ENCODE assay signal across 34 cellular contexts in genomic region chr15:61908241-61908640, GRCh38.
"Had no signal": no experiment of that assay in that cellular context is flagged by ENCODE, and none has a peak within 500 bp of the region (broad histone marks: within the 10 kb centered on the region; RNA-seq: fewer than 3 reads in every experiment).

No MANE protein-coding gene starts in this region.

- DNase-seq: activated B cell treated with CpG ODN at 0.5 μM for 24 hours; activated CD4-positive, alpha-beta T cell treated with anti-CD3 and anti-CD28 coated beads for 48 hours; activated CD4-positive, alpha-beta T cell treated with anti-CD3 and anti-CD28 coated beads, Interleukin-2, amount 50 U/mL, for 1 hour; activated CD4-positive, alpha-beta T cell treated with anti-CD3 and anti-CD28 coated beads, Interleukin-2, amount 50 U/mL, for 48 hours; activated CD8-positive, alpha-beta memory T cell treated with anti-CD3 and anti-CD28 coated beads for 24 hours; activated CD8-positive, alpha-beta T cell treated with anti-CD3 and anti-CD28 coated beads for 36 hours; activated effector memory CD4-positive, alpha-beta T cell treated with anti-CD3 and anti-CD28 coated beads, Interleukin-2, amount 50 U/mL, for 16 hours; activated naive CD4-positive, alpha-beta T cell treated with anti-CD3 and anti-CD28 coated beads for 36 hours; activated naive CD8-positive, alpha-beta T cell treated with anti-CD3 and anti-CD28 coated beads for 36 hours; activated naive CD8-positive, alpha-beta T cell treated with anti-CD3 and anti-CD28 coated beads, Interleukin-2, amount 50 U/mL, for 24 hours; activated T-cell treated with anti-CD3 and anti-CD28 coated beads, Interleukin-2, amount 50 U/mL, for 4 hours; adrenal gland; amygdala; aorta; central memory CD4-positive, alpha-beta T cell; cerebellar nuclear complex; colonic mucosa; effector CD8-positive, alpha-beta T cell; esophagus squamous epithelium; foreskin melanocyte; head of caudate nucleus; hippocampal formation; T1000; WERI-Rb-1 had no signal

- H3K4me1 Mint-ChIP-seq: activated B cell treated with CpG ODN at 0.5 μM for 24 hours; activated naive CD8-positive, alpha-beta T cell treated with anti-CD3 and anti-CD28 coated beads for 36 hours; activated naive CD8-positive, alpha-beta T cell treated with anti-CD3 and anti-CD28 coated beads, Interleukin-2, amount 50 U/mL, for 24 hours; activated T-helper 17 cell treated with anti-CD3 and anti-CD28 coated beads, Interleukin-2, amount 50 U/mL, for 72 hours; brain had no signal

- H3K27ac ChIP-seq: adrenal gland, breast epithelium, cardiac muscle cell, colonic mucosa, epithelial cell of prostate, esophagus squamous epithelium, WERI-Rb-1 had no signal

- H3K36me3 ChIP-seq: breast epithelium, colonic mucosa had no signal

- H3K4me3 ChIP-seq: adrenal gland, breast epithelium, cardiac muscle cell, colonic mucosa, esophagus squamous epithelium had no signal

- H3K4me3 Mint-ChIP-seq: activated B cell treated with CpG ODN at 0.5 μM for 24 hours; activated CD8-positive, alpha-beta T cell treated with anti-CD3 and anti-CD28 coated beads for 36 hours; activated naive CD4-positive, alpha-beta T cell treated with anti-CD3 and anti-CD28 coated beads for 36 hours; activated naive CD4-positive, alpha-beta T cell treated with anti-CD3 and anti-CD28 coated beads, Interleukin-2, amount 50 U/mL, for 24 hours; activated naive CD8-positive, alpha-beta T cell treated with anti-CD3 and anti-CD28 coated beads for 36 hours; activated naive CD8-positive, alpha-beta T cell treated with anti-CD3 and anti-CD28 coated beads, Interleukin-2, amount 50 U/mL, for 24 hours; activated T-cell treated with anti-CD3 and anti-CD28 coated beads, Interleukin-2, amount 50 U/mL, for 4 hours; activated T-helper 17 cell treated with anti-CD3 and anti-CD28 coated beads, Interleukin-2, amount 50 U/mL, for 72 hours; brain; T-helper 2 cell treated with Interferon-gamma antibody and Interleukin-4, amounts not matched to agents 5 μg/mL and 100 μg/mL, for 36 hours had no signal

- H3K27me3 Mint-ChIP-seq: activated B cell treated with CpG ODN at 0.5 μM for 24 hours; activated CD8-positive, alpha-beta T cell treated with anti-CD3 and anti-CD28 coated beads for 36 hours; activated naive CD4-positive, alpha-beta T cell treated with anti-CD3 and anti-CD28 coated beads, Interleukin-2, amount 50 U/mL, for 24 hours; activated naive CD8-positive, alpha-beta T cell treated with anti-CD3 and anti-CD28 coated beads for 36 hours; activated naive CD8-positive, alpha-beta T cell treated with anti-CD3 and anti-CD28 coated beads, Interleukin-2, amount 50 U/mL, for 24 hours; activated T-helper 17 cell treated with anti-CD3 and anti-CD28 coated beads, Interleukin-2, amount 50 U/mL, for 72 hours had no signal

- H3K27ac Mint-ChIP-seq: activated B cell treated with CpG ODN at 0.5 μM for 24 hours; activated CD8-positive, alpha-beta T cell treated with anti-CD3 and anti-CD28 coated beads for 36 hours; activated naive CD4-positive, alpha-beta T cell treated with anti-CD3 and anti-CD28 coated beads for 36 hours; activated naive CD4-positive, alpha-beta T cell treated with anti-CD3 and anti-CD28 coated beads, Interleukin-2, amount 50 U/mL, for 24 hours; activated naive CD8-positive, alpha-beta T cell treated with anti-CD3 and anti-CD28 coated beads for 36 hours; activated naive CD8-positive, alpha-beta T cell treated with anti-CD3 and anti-CD28 coated beads, Interleukin-2, amount 50 U/mL, for 24 hours; activated T-helper 17 cell treated with anti-CD3 and anti-CD28 coated beads, Interleukin-2, amount 50 U/mL, for 72 hours; brain; T-helper 2 cell treated with Interferon-gamma antibody and Interleukin-4, amounts not matched to agents 5 μg/mL and 100 μg/mL, for 36 hours had no signal

- FAIRE-seq: endometrium, endothelial cell of umbilical vein had no signal

- H3K9me3 ChIP-seq: adrenal gland, breast epithelium, colonic mucosa, esophagus squamous epithelium had no signal

- H3K4me1 ChIP-seq: adrenal gland, breast epithelium, colonic mucosa, esophagus squamous epithelium had no signal

- H3K9me3 Mint-ChIP-seq: activated B cell treated with CpG ODN at 0.5 μM for 24 hours; activated naive CD4-positive, alpha-beta T cell treated with anti-CD3 and anti-CD28 coated beads, Interleukin-2, amount 50 U/mL, for 24 hours; activated naive CD8-positive, alpha-beta T cell treated with anti-CD3 and anti-CD28 coated beads for 36 hours; activated T-helper 17 cell treated with anti-CD3 and anti-CD28 coated beads, Interleukin-2, amount 50 U/mL, for 72 hours had no signal

- ATAC-seq: activated CD4-positive, CD25-positive, alpha-beta regulatory T cell treated with anti-CD3 and anti-CD28 coated beads, Interleukin-2, amount 50 U/mL, for 24 hours; activated CD8-positive, alpha-beta T cell treated with anti-CD3 and anti-CD28 coated beads for 36 hours; activated naive CD8-positive, alpha-beta T cell treated with anti-CD3 and anti-CD28 coated beads, Interleukin-2, amount 50 U/mL, for 24 hours; activated T-cell treated with anti-CD3 and anti-CD28 coated beads, Interleukin-2, amount 50 U/mL, for 4 hours; activated T-helper 17 cell treated with anti-CD3 and anti-CD28 coated beads, Interleukin-2, amount 50 U/mL, for 72 hours had no signal
